ENCODE assay signal across 9 cellular contexts in genomic region chr18:52339891-52340371, GRCh38. TPM values are rescaled to one million over a fixed set of nuclear protein-coding genes. Genes with fewer than 3 reads are reported as not detected.
DNase-seq lines count a peak whose midpoint lies in the region; ATAC-seq and TF ChIP-seq lines count a peak whose summit lies in the region.
"Had no signal": no experiment of that assay in that cellular context is flagged by ENCODE, and none has a peak within 500 bp of the region (broad histone marks: within the 10 kb centered on the region; RNA-seq: fewer than 3 reads in every experiment).

Gene DCC (plus strand): TSS chr18:52340197. CDS start chr18:52340788, 591 bp downstream.

- no peaks in the 10 kb centered on the region for H3K4me1 ChIP-seq in Karpas-422 (ENCODE audit: low read length)

- H3K9me2 ChIP-seq in Karpas-422 (replicated peaks; ENCODE audit: insufficient read depth, low read length) = no peaks in the 10 kb centered on the region

- ATAC-seq in activated T-cell treated with anti-CD3 and anti-CD28 coated beads, Interleukin-2, amount 50 U/mL, for 72 hours (replicated peaks in 1 of 2) = no peak
- no peak for ATAC-seq in HG03039 (IDR thresholded peaks at IDR 0.05; ENCODE audit: unreplicated experiment)

- no peaks in the 10 kb centered on the region for H3K27me3 ChIP-seq in Karpas-422 (ENCODE audit: low read length)

- H4K20me1 ChIP-seq in Karpas-422 (ENCODE audit: insufficient read depth, low read depth, low read length) = no peaks in the 10 kb centered on the region

- H3K4me2 ChIP-seq in Karpas-422 (ENCODE audit: low read depth, low read length, poor library complexity, severe bottlenecking) = no peak within 1 kb of the TSS

- H3K79me2 ChIP-seq in Karpas-422 (ENCODE audit: low read length) = no peaks in the 10 kb centered on the region

- H3K9me3 ChIP-seq in Karpas-422 (ENCODE audit: low read length) = peaks cover 24% of the 10 kb centered on the region

- peak; percentile 2 for DNase-seq in activated T-cell treated with anti-CD3 and anti-CD28 coated beads for 48 hours (ENCODE audit: low read depth)
- DNase-seq in activated T-cell treated with anti-CD3 and anti-CD28 coated beads, Interleukin-2, amount 50 U/mL, for 72 hours = no peak
- DNase-seq in NCI-H748 (lab: John Stamatoyannopoulos, UW; ENCODE audit: unreplicated experiment) = peak; percentile 93
- DNase-seq in endothelial cell (ENCODE audit: low spot score) = peak; percentile 67
- peak; percentile 71 for DNase-seq in nephron progenitor cell
- no peak for DNase-seq in Karpas-422
- DNase-seq in stimulated activated naive CD4-positive, alpha-beta T cell treated with Interleukin-2 at 50 U/mL for 16 hours (lab: John Stamatoyannopoulos, UW) = no peak
- DNase-seq: CD4-positive, CD25-positive, alpha-beta regulatory T cell had no signal

- no peaks in the 10 kb centered on the region for H3K4me1 Mint-ChIP-seq in activated T-cell treated with anti-CD3 and anti-CD28 coated beads, Interleukin-2, amount 50 U/mL, for 72 hours (ENCODE audit: low read depth)
- H3K4me1 Mint-ChIP-seq in endothelial cell (ENCODE audit: unreplicated experiment) = peaks cover 17% of the 10 kb centered on the region
- peaks cover 26% of the 10 kb centered on the region for H3K4me1 Mint-ChIP-seq in nephron progenitor cell
- H3K4me1 Mint-ChIP-seq: CD4-positive, CD25-positive, alpha-beta regulatory T cell had no signal

- H3K27ac Mint-ChIP-seq in activated T-cell treated with anti-CD3 and anti-CD28 coated beads, Interleukin-2, amount 50 U/mL, for 72 hours = no peak within 1 kb of the TSS
- no peak within 1 kb of the TSS for H3K27ac Mint-ChIP-seq in endothelial cell (ENCODE audit: unreplicated experiment)
- no peak within 1 kb of the TSS for H3K27ac Mint-ChIP-seq in nephron progenitor cell
- H3K27ac Mint-ChIP-seq: CD4-positive, CD25-positive, alpha-beta regulatory T cell had no signal

- no peak within 1 kb of the TSS for H3K27ac ChIP-seq in Karpas-422 (ENCODE audit: low read length)

- peaks cover 0 to 3% of the 10 kb centered on the region in 2 donors for H3K9me3 Mint-ChIP-seq in activated T-cell treated with anti-CD3 and anti-CD28 coated beads, Interleukin-2, amount 50 U/mL, for 72 hours
- H3K9me3 Mint-ChIP-seq in endothelial cell (ENCODE audit: unreplicated experiment) (no peaks in the 10 kb centered on the region), nephron progenitor cell (peaks cover 5% of the 10 kb centered on the region)

- peaks cover 41% of the 10 kb centered on the region for H3K27me3 Mint-ChIP-seq in activated T-cell treated with anti-CD3 and anti-CD28 coated beads, Interleukin-2, amount 50 U/mL, for 72 hours (ENCODE audit: low read depth)
- H3K27me3 Mint-ChIP-seq in endothelial cell (ENCODE audit: unreplicated experiment) (peaks cover 10% of the 10 kb centered on the region), nephron progenitor cell (ENCODE audit: low read depth, poor library complexity) (peaks cover 7% of the 10 kb centered on the region)

- H2AFZ ChIP-seq in Karpas-422 (ENCODE audit: low read length) = no peak within 1 kb of the TSS

- H3K36me3 Mint-ChIP-seq in activated T-cell treated with anti-CD3 and anti-CD28 coated beads, Interleukin-2, amount 50 U/mL, for 72 hours (ENCODE audit: insufficient read depth in 2 of 2) = peaks cover 0 to 2% of the 10 kb centered on the region in 2 donors
- H3K36me3 Mint-ChIP-seq in endothelial cell (ENCODE audit: low read depth, unreplicated experiment) = no peaks in the 10 kb centered on the region
- no peaks in the 10 kb centered on the region for H3K36me3 Mint-ChIP-seq in nephron progenitor cell (ENCODE audit: low read depth)
- H3K36me3 Mint-ChIP-seq: CD4-positive, CD25-positive, alpha-beta regulatory T cell had no signal

- no peak within 1 kb of the TSS for H3K9ac ChIP-seq in Karpas-422 (ENCODE audit: low read length)

- no peak for TF ChIP-seq CTCF in endothelial cell (IDR thresholded peaks at IDR 0.05; ENCODE audit: unreplicated experiment)
- peak; percentile 46 for TF ChIP-seq CTCF in nephron progenitor cell (IDR thresholded peaks at IDR 0.05)

- H3K4me3 Mint-ChIP-seq in activated T-cell treated with anti-CD3 and anti-CD28 coated beads, Interleukin-2, amount 50 U/mL, for 72 hours = no peak within 1 kb of the TSS
- H3K4me3 Mint-ChIP-seq in endothelial cell (ENCODE audit: unreplicated experiment) (peak within 1 kb of the TSS; percentile 87), nephron progenitor cell (no peak within 1 kb of the TSS)
- H3K4me3 Mint-ChIP-seq: CD4-positive, CD25-positive, alpha-beta regulatory T cell had no signal

- H3K36me3 ChIP-seq in Karpas-422 (ENCODE audit: insufficient read depth, low read length) = no peaks in the 10 kb centered on the region

- no peak within 1 kb of the TSS for H3K4me3 ChIP-seq in Karpas-422 (ENCODE audit: low read length)

RNA-seq across cellular contexts. Expression of gene DCC, which starts in this region (rescaled TPM):
- total RNA-seq in activated T-cell treated with anti-CD3 and anti-CD28 coated beads, Interleukin-2, amount 50 U/mL, for 72 hours = not detected
- 14.7 TPM for total RNA-seq in endothelial cell (ENCODE audit: unreplicated experiment)
- not detected in 2 replicates for total RNA-seq in Karpas-422 (2014; rRNA removed; shearing (Covaris generic); ENCODE audit: low replicate concordance)
- total RNA-seq: CD4-positive, CD25-positive, alpha-beta regulatory T cell had no signal

Comparison
In these comparisons a context has a peak if more than half of its experiments do, and no peak if none do; other contexts are left out.
1. RNA of gene DCC (total RNA-seq): 14.7 TPM in endothelial cell (single experiment); not detected in activated T-cell treated with anti-CD3 and anti-CD28 coated beads, Interleukin-2, amount 50 U/mL, for 72 hours and not detected in Karpas-422; every median in the first group is over 10 times any median in the second.
2. DNase-seq: peak in activated T-cell treated with anti-CD3 and anti-CD28 coated beads for 48 hours (single experiment), NCI-H748 (single experiment), endothelial cell (single experiment) and nephron progenitor cell (single experiment); none in activated T-cell treated with anti-CD3 and anti-CD28 coated beads, Interleukin-2, amount 50 U/mL, for 72 hours (0 of 2), Karpas-422 (single experiment) and stimulated activated naive CD4-positive, alpha-beta T cell treated with Interleukin-2 at 50 U/mL for 16 hours (single experiment).